8 cellular contexts compared by ENCODE assay signal in genomic region chr18:58862851-58863538, GRCh38. TPM values are rescaled to one million over a fixed set of nuclear protein-coding genes. Genes with fewer than 3 reads are reported as not detected.
DNase-seq lines count a peak whose midpoint lies in the region; ATAC-seq and TF ChIP-seq lines count a peak whose summit lies in the region.

No MANE protein-coding gene starts in this region.

- no peaks in the 10 kb centered on the region for H3K9me3 Mint-ChIP-seq in chondrocyte (ENCODE audit: low read depth)

- TF ChIP-seq EP300 in stomach (IDR thresholded peaks at IDR 0.05), result no peak

- peak overlapping the region; percentile 82 for H3K27ac ChIP-seq in RWPE2 (ENCODE audit: poor library complexity, severe bottlenecking)
- H3K27ac ChIP-seq in lower lobe of right lung, result peak overlapping the region; percentile 96
- H3K27ac ChIP-seq in stomach, result peak overlapping the region; percentile 82 to 96 (median 93)

- peaks cover 44% of the 10 kb centered on the region for H3K4me1 ChIP-seq in RWPE2 (ENCODE audit: insufficient read depth, poor library complexity, severe bottlenecking)
- H3K4me1 ChIP-seq in lower lobe of right lung, result peaks cover 71% of the 10 kb centered on the region
- H3K4me1 ChIP-seq in stomach, result peaks cover 25 to 90% (median 63%) of the 10 kb centered on the region in 4 donors

- DNase-seq in EH (ENCODE audit: low read depth), result peak; percentile 64
- DNase-seq in HFF-Myc (ENCODE audit: extremely low read depth, low read depth), result no peak
- DNase-seq in RWPE2 (ENCODE audit: low spot score), result no peak
- no peak for DNase-seq in chondrocyte (ENCODE audit: low spot score)
- peak; percentile 51 for DNase-seq in lower lobe of right lung
- DNase-seq in stomach, result peak; percentile 27
- DNase-seq in SIG-M5 (lab: John Stamatoyannopoulos, UW), result no peak

- no peaks in the 10 kb centered on the region for H3K27me3 ChIP-seq in RWPE2 (ENCODE audit: insufficient read depth, poor library complexity, severe bottlenecking)
- H3K27me3 ChIP-seq in lower lobe of right lung (ENCODE audit: low read depth), result no peaks in the 10 kb centered on the region
- peaks cover 0 to 10% (median 0%) of the 10 kb centered on the region in 3 donors for H3K27me3 ChIP-seq in stomach

- H3K36me3 Mint-ChIP-seq in chondrocyte (ENCODE audit: low read depth), result peaks cover 13% of the 10 kb centered on the region

- H3K36me3 ChIP-seq in RWPE2 (ENCODE audit: low read depth) (peaks cover 29% of the 10 kb centered on the region), lower lobe of right lung (peaks cover 7% of the 10 kb centered on the region), stomach (peaks cover 0 to 7% (median 4%) of the 10 kb centered on the region in 4 donors)

- ATAC-seq in RWPE2 (ENCODE audit: low read depth) (0 out of 3 replicates have a peak, but pooled peaks have one; percentile 8), lower lobe of right lung (peak; percentile 3 to 38), GM21367 (IDR thresholded peaks at IDR 0.05; ENCODE audit: unreplicated experiment) (no peak)

- no peak for TF ChIP-seq POLR2A in stomach (IDR thresholded peaks at IDR 0.05)

- peaks cover 79% of the 10 kb centered on the region for H3K4me1 Mint-ChIP-seq in chondrocyte (ENCODE audit: low read depth)

- TF ChIP-seq CTCF in HFF-Myc (IDR thresholded peaks at IDR 0.05; ENCODE audit: low read depth, low read length, missing control alignments), result no peak
- TF ChIP-seq CTCF in RWPE2 (IDR thresholded peaks at IDR 0.05; ENCODE audit: poor library complexity, severe bottlenecking), result no peak
- peak; percentile 12 for TF ChIP-seq CTCF in chondrocyte (IDR thresholded peaks at IDR 0.05)
- TF ChIP-seq CTCF in lower lobe of right lung (IDR thresholded peaks at IDR 0.05), result no peak
- TF ChIP-seq CTCF in stomach (IDR thresholded peaks at IDR 0.05), result no peak

- H3K27me3 Mint-ChIP-seq in chondrocyte (ENCODE audit: low read depth), result no peaks in the 10 kb centered on the region

- H3K27ac Mint-ChIP-seq in chondrocyte (ENCODE audit: unreplicated experiment), result peak overlapping the region; percentile 98

- intact Hi-C loops in lower lobe of right lung (cut with DNase I), result no loop called here
- intact Hi-C loops in stomach (cut with DNase I; ENCODE audit: low total_unique reads), result no loop called here

- H3K4me3 ChIP-seq in HFF-Myc (replicated peaks; ENCODE audit: low read depth, low read length) (peak overlapping the region; percentile 51), RWPE2 (ENCODE audit: severe bottlenecking) (peak overlapping the region; percentile 37), lower lobe of right lung (peak overlapping the region; percentile 57), stomach (peak overlapping the region; percentile 35 to 60 (median 53))

- 5 to 18% (median 6%) methylated on average over 14 to 62 of the region's 66 CpGs for WGBS in stomach, 5 donors

- H3K4me3 Mint-ChIP-seq in chondrocyte (ENCODE audit: unreplicated experiment), result peak overlapping the region; percentile 77

- H3K9me3 ChIP-seq in RWPE2 (ENCODE audit: severe bottlenecking) (no peaks in the 10 kb centered on the region), lower lobe of right lung (no peaks in the 10 kb centered on the region), stomach (no peaks in the 10 kb centered on the region)

RNA-seq across cellular contexts. Expression of gene ZNF532, which starts 1.7 kb away (rescaled TPM):
- total RNA-seq in chondrocyte, result 123 to 163 TPM (median 162 TPM) in 3 replicates
- total RNA-seq in lower lobe of right lung, result 54.0 TPM
- 10 to 100 TPM in 4 of 5 donors, 1 to 10 TPM in 1; 2.9 to 53.7 (median 46.8) TPM for total RNA-seq in stomach
- 1 to 10 TPM; 9.5 to 9.6 (median 9.6) TPM for polyA plus RNA-seq in stomach

Comparison
In these comparisons a context has a peak if more than half of its experiments do, and no peak if none do; other contexts are left out.
1. DNase-seq: peak in EH (single experiment), lower lobe of right lung (single experiment) and stomach (single experiment); none in HFF-Myc (single experiment), RWPE2 (single experiment), chondrocyte (single experiment) and SIG-M5 (single experiment).
2. Peak in every context shown above with its lines, with median percentiles within 50 percentile points of each other: H3K4me3 ChIP-seq and H3K27ac ChIP-seq.